ENCODE assay signal across 8 cellular contexts in the genomic region with DNA sequence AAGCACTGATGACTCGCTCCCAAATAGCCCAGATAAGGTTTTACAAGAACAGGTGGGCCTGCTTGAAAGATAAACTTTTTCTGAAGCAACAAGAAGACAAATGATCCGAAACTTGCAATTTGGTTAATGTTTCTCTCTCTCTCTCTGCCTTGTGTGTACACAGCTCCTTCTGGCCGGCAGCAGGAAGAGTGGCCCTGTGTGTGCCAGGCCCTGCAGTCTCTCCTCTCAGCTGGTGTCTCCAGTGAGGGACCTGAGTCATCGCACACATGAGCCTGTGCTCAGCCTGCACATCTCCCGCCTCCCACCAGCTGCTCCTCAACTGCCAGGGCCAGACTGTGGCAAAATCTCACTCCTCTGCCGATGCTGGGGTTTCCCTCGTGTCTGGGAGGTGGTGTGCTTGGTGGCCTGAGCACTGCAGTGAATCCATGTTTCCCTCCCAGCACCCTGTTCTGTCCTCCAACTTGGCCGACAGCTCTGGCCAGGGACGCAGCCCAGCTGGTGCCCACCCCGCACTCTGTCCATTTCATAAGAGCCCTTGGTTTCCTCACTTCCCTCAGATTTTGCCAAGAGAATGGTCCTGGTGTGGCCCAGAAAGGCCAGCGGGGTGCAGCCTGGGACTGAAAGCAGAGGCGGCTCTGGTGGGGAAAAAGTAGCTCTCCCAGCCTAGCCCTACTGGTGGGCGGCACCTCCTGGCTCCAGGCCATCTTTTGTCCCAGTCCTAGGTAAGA. TPM values are rescaled to one million over a fixed set of nuclear protein-coding genes. Genes with fewer than 3 reads are reported as not detected.
DNase-seq lines count a peak whose midpoint lies in the region; ATAC-seq and TF ChIP-seq lines count a peak whose summit lies in the region.

No MANE protein-coding gene starts in this region.

- no peak overlapping the region for H3K4me3 Mint-ChIP-seq in GM23338
- no peak overlapping the region for H3K4me3 Mint-ChIP-seq in CD4-positive, alpha-beta memory T cell
- no peak overlapping the region for H3K4me3 Mint-ChIP-seq in activated naive CD4-positive, alpha-beta T cell treated with anti-CD3 and anti-CD28 coated beads for 36 hours

- H4K20me1 ChIP-seq in GM23338 (replicated peaks; ENCODE audit: insufficient read depth) (no peaks in the 10 kb centered on the region), PC-9 (ENCODE audit: insufficient read depth) (no peaks in the 10 kb centered on the region)

- DNase-seq in C1 segment of cervical spinal cord (lab: John Stamatoyannopoulos, UW) (peak in 10 of 14 donors; percentile 4 to 76 (median 26)), GM23338 (ENCODE audit: low spot score) (no peak), PC-9 (peak; percentile 5 to 40), right cardiac atrium (no peak), superior temporal gyrus (ENCODE audit: extremely low spot score) (peak; percentile 65), germinal center (ENCODE audit: low spot score) (no peak)
- no peak for DNase-seq in CD4-positive, alpha-beta memory T cell
- DNase-seq in activated naive CD4-positive, alpha-beta T cell treated with anti-CD3 and anti-CD28 coated beads for 36 hours, result no peak

- CTCF ChIA-PET in PC-9 (lab: Charles Lee), result no interaction called here
- CTCF ChIA-PET in CD4-positive, alpha-beta memory T cell (lab: Charles Lee; ENCODE audit: partially characterized antibody), result interaction anchor here (4.0 kb wide), 1 partner anchor 10 kb away, joined by 22 read pairs; no protein-coding TSS in a partner anchor
- CTCF ChIA-PET in activated naive CD4-positive, alpha-beta T cell treated with anti-CD3 and anti-CD28 coated beads for 36 hours (lab: Charles Lee), result interaction anchor here (0.6 to 1.7 kb wide), 3 partner anchors 12 to 717 kb away, joined by 3 read pairs; no protein-coding TSS in a partner anchor

- peaks cover 15% of the 10 kb centered on the region for H3K27me3 Mint-ChIP-seq in GM23338 (ENCODE audit: insufficient read depth, low read depth, poor library complexity)
- H3K27me3 Mint-ChIP-seq in CD4-positive, alpha-beta memory T cell, result peaks cover 20 to 24% of the 10 kb centered on the region in 2 donors
- peaks cover 28% of the 10 kb centered on the region for H3K27me3 Mint-ChIP-seq in activated naive CD4-positive, alpha-beta T cell treated with anti-CD3 and anti-CD28 coated beads for 36 hours (ENCODE audit: low read depth)

- no peak overlapping the region for H3K4me2 ChIP-seq in GM23338
- 0 out of 2 replicates have a peak overlapping the region, but pooled peaks have one; percentile 28 for H3K4me2 ChIP-seq in PC-9

- no peaks in the 10 kb centered on the region for H3K27me3 ChIP-seq in GM23338 (ENCODE audit: insufficient read depth)
- H3K27me3 ChIP-seq in PC-9 (ENCODE audit: insufficient read depth, low read depth), result peaks cover 83% of the 10 kb centered on the region
- H3K27me3 ChIP-seq in right cardiac atrium (ENCODE audit: control insufficient read depth, insufficient read depth), result no peaks in the 10 kb centered on the region
- no peaks in the 10 kb centered on the region for H3K27me3 ChIP-seq in CD4-positive, alpha-beta memory T cell (ENCODE audit: insufficient read depth, low read length)

- 0 out of 4 replicates have a peak, but pooled peaks of 1 of the 2 experiments have one; percentile 8 for TF ChIP-seq CTCF in GM23338 (conservative IDR thresholded peaks at IDR 0.05; ENCODE audit: low read depth in 2 of 2)
- no peak for TF ChIP-seq CTCF in PC-9 (conservative IDR thresholded peaks at IDR 0.05)

- H3F3A ChIP-seq in GM23338 (replicated peaks; ENCODE audit: low read depth) (no peaks in the 10 kb centered on the region), PC-9 (ENCODE audit: insufficient read depth, low read depth) (no peaks in the 10 kb centered on the region)

- H3K27ac Mint-ChIP-seq in GM23338, result no peak overlapping the region
- H3K27ac Mint-ChIP-seq in CD4-positive, alpha-beta memory T cell, result no peak overlapping the region
- no peak overlapping the region for H3K27ac Mint-ChIP-seq in activated naive CD4-positive, alpha-beta T cell treated with anti-CD3 and anti-CD28 coated beads for 36 hours

- H3K4me1 ChIP-seq in GM23338 (ENCODE audit: insufficient read depth), result no peaks in the 10 kb centered on the region
- H3K4me1 ChIP-seq in PC-9 (replicated peaks; ENCODE audit: insufficient read depth), result no peaks in the 10 kb centered on the region
- H3K4me1 ChIP-seq in right cardiac atrium (ENCODE audit: control insufficient read depth, insufficient read depth, low read length), result no peaks in the 10 kb centered on the region
- H3K4me1 ChIP-seq in CD4-positive, alpha-beta memory T cell (ENCODE audit: insufficient read depth, low read length), result peaks cover 27% of the 10 kb centered on the region

- H3K4me3 ChIP-seq in GM23338 (no peak overlapping the region), PC-9 (no peak overlapping the region), right cardiac atrium (ENCODE audit: low read length) (no peak overlapping the region)
- no peak overlapping the region for H3K4me3 ChIP-seq in CD4-positive, alpha-beta memory T cell (ENCODE audit: low read length in 2 of 2)

- H3K27ac ChIP-seq in GM23338 (ENCODE audit: low read depth), result no peak overlapping the region
- H3K27ac ChIP-seq in PC-9, result no peak overlapping the region
- no peak overlapping the region for H3K27ac ChIP-seq in right cardiac atrium (ENCODE audit: low read length)
- H3K27ac ChIP-seq in CD4-positive, alpha-beta memory T cell (ENCODE audit: low read depth, low read length), result no peak overlapping the region

- H3K36me3 ChIP-seq in GM23338 (ENCODE audit: insufficient read depth) (no peaks in the 10 kb centered on the region), PC-9 (ENCODE audit: low read depth) (no peaks in the 10 kb centered on the region)
- no peaks in the 10 kb centered on the region for H3K36me3 ChIP-seq in CD4-positive, alpha-beta memory T cell (ENCODE audit: insufficient read depth, low read length)

- H2AFZ ChIP-seq in GM23338 (peak overlapping the region; percentile 87), PC-9 (no peak overlapping the region)

- H3K9me2 ChIP-seq in GM23338 (ENCODE audit: insufficient read depth) (no peaks in the 10 kb centered on the region), PC-9 (ENCODE audit: insufficient read depth) (no peaks in the 10 kb centered on the region)

- peaks cover 8% of the 10 kb centered on the region for H3K4me1 Mint-ChIP-seq in GM23338
- peaks cover 31 to 33% (median 31%) of the 10 kb centered on the region in 4 donors for H3K4me1 Mint-ChIP-seq in CD4-positive, alpha-beta memory T cell
- H3K4me1 Mint-ChIP-seq in activated naive CD4-positive, alpha-beta T cell treated with anti-CD3 and anti-CD28 coated beads for 36 hours (ENCODE audit: low read depth), result peaks cover 31% of the 10 kb centered on the region

- peak; percentile 71 for ATAC-seq in GM23338
- peak; percentile 43 to 52 for ATAC-seq in right cardiac atrium

- BruUV-seq in PC-9 (replicated peaks; lab: Mats Ljungman, UMichigan), result no TSS peak

- H3K9me3 ChIP-seq in PC-9 (ENCODE audit: insufficient read depth, low read depth) (no peaks in the 10 kb centered on the region), right cardiac atrium (ENCODE audit: control insufficient read depth, low read length) (no peaks in the 10 kb centered on the region)
- no peaks in the 10 kb centered on the region for H3K9me3 ChIP-seq in CD4-positive, alpha-beta memory T cell (ENCODE audit: control insufficient read depth in 1 of 2, low read length in 2 of 2)

- POLR2A ChIA-PET in PC-9 (lab: Charles Lee; ENCODE audit: unreplicated experiment), result no interaction called here
- POLR2A ChIA-PET in CD4-positive, alpha-beta memory T cell (lab: Charles Lee; ENCODE audit: partially characterized antibody), result no interaction called here

- no peaks in the 10 kb centered on the region; the same call in 2 of the 3 replicates for H3K36me3 Mint-ChIP-seq in GM23338 (ENCODE audit: low read depth)
- H3K36me3 Mint-ChIP-seq in CD4-positive, alpha-beta memory T cell, result no peaks in the 10 kb centered on the region
- H3K36me3 Mint-ChIP-seq in activated naive CD4-positive, alpha-beta T cell treated with anti-CD3 and anti-CD28 coated beads for 36 hours (ENCODE audit: low read depth), result no peaks in the 10 kb centered on the region

- H3K79me2 ChIP-seq in GM23338 (replicated peaks; ENCODE audit: insufficient read depth), result no peaks in the 10 kb centered on the region
- H3K79me2 ChIP-seq in PC-9 (ENCODE audit: low read depth), result no peaks in the 10 kb centered on the region

- WGBS in right cardiac atrium, result 66% methylated on average over 13 of the region's 13 CpGs

- H3K9me3 Mint-ChIP-seq in GM23338, result no peaks in the 10 kb centered on the region; the same call in 2 of the 3 replicates
- peaks cover 0 to 3% (median 0%) of the 10 kb centered on the region in 8 donors for H3K9me3 Mint-ChIP-seq in CD4-positive, alpha-beta memory T cell
- no peaks in the 10 kb centered on the region for H3K9me3 Mint-ChIP-seq in activated naive CD4-positive, alpha-beta T cell treated with anti-CD3 and anti-CD28 coated beads for 36 hours

- intact Hi-C loops in PC-9 (cut with micrococcal nuclease; ENCODE audit: unreplicated experiment), result no loop called here
- intact Hi-C loops in right cardiac atrium (cut with DNase I), result no loop called here
- intact Hi-C loops in CD4-positive, alpha-beta memory T cell (cut with micrococcal nuclease), result no loop called here
- intact Hi-C loops in activated naive CD4-positive, alpha-beta T cell treated with anti-CD3 and anti-CD28 coated beads for 36 hours (cut with micrococcal nuclease), result no loop called here

TF ChIP-seq in GM23338, 12 proteins besides CTCF, POLR2A, EP300 and RAD21 (continues in another document):
- no peak for TF ChIP-seq JUNB (IDR thresholded peaks at IDR 0.05; ENCODE audit: unreplicated experiment)
- no peak for TF ChIP-seq ZNF331 (CRISPR knock-in tag; IDR thresholded peaks at IDR 0.05; ENCODE audit: low read depth)
- TF ChIP-seq POLR2AphosphoS5 (IDR thresholded peaks at IDR 0.05; ENCODE audit: low read depth), result no peak
- TF ChIP-seq NANOG (IDR thresholded peaks at IDR 0.05; ENCODE audit: borderline replicate concordance), result no peak

RNA-seq across cellular contexts. Expression of gene ERMARD, which starts 49.4 kb away (rescaled TPM):
- total RNA-seq in GM23338 (2014; rRNA removed; shearing (Covaris generic)), result 7.6 and 11.7 TPM in 2 replicates
- polyA plus RNA-seq in GM23338 (2016; fragmentation: Nextera tagmentation; extraction: Ambion mirVana) (8.5 and 8.6 TPM in 2 replicates), right cardiac atrium (11.1 TPM)
- total RNA-seq in PC-9 (2021) (19.3 and 28.2 TPM in 2 replicates), right cardiac atrium (10 to 100 TPM; 10.3 to 13.2 (median 12.2) TPM)
- total RNA-seq in CD4-positive, alpha-beta memory T cell, result 10 to 100 TPM; 33.4 to 41.4 TPM
- 10 to 100 TPM; 11.0 to 11.9 TPM for polyA plus RNA-seq in CD4-positive, alpha-beta memory T cell
- 10 to 100 TPM; 21.1 to 22.8 TPM for total RNA-seq in activated naive CD4-positive, alpha-beta T cell treated with anti-CD3 and anti-CD28 coated beads for 36 hours

RNA-seq across cellular contexts. Expression of gene DYNLT2, which starts 49.5 kb away (rescaled TPM):
- 2.8 and 3.3 TPM in 2 replicates for total RNA-seq in GM23338 (2014; rRNA removed; shearing (Covaris generic))
- polyA plus RNA-seq in GM23338 (2016; fragmentation: Nextera tagmentation; extraction: Ambion mirVana) (1.6 and 4.4 TPM in 2 replicates), right cardiac atrium (1.2 TPM)
- total RNA-seq in PC-9 (2021) (1.4 and 1.5 TPM in 2 replicates), right cardiac atrium (1 to 10 TPM in 2 of 4 donors, under 1 TPM in 2; 0.77 to 1.2 (median 0.90) TPM)
- 1 to 10 TPM; 4.6 to 6.9 TPM for total RNA-seq in CD4-positive, alpha-beta memory T cell
- 1 to 10 TPM in 1 of 2 donors, under 1 TPM in 1; 0.56 to 1.5 TPM for polyA plus RNA-seq in CD4-positive, alpha-beta memory T cell
- 1 to 10 TPM; 2.9 to 3.1 TPM for total RNA-seq in activated naive CD4-positive, alpha-beta T cell treated with anti-CD3 and anti-CD28 coated beads for 36 hours

Comparison
In these comparisons a context has a peak if more than half of its experiments do, and no peak if none do; other contexts are left out.
1. DNase-seq: peak in C1 segment of cervical spinal cord (10 of 14), PC-9 (2 of 2) and superior temporal gyrus (single experiment); none in GM23338 (single experiment), right cardiac atrium (0 of 3), germinal center (single experiment), CD4-positive, alpha-beta memory T cell (0 of 5) and activated naive CD4-positive, alpha-beta T cell treated with anti-CD3 and anti-CD28 coated beads for 36 hours (single experiment).